1 cellular context compared by ENCODE assay signal in genomic region chr11:102577182-102577581, GRCh38.
TF ChIP-seq lines count a peak whose summit lies in the region.

No MANE protein-coding gene starts in this region.

TF ChIP-seq in HCT116, 20 proteins besides CTCF, POLR2A, EP300 and RAD21 (continued from another document):
- TF ChIP-seq ZBTB33 (IDR thresholded peaks at IDR 0.05; ENCODE audit: extremely low read depth, insufficient replicate concordance, low read length): no peak
- no peak for TF ChIP-seq ZFX (IDR thresholded peaks at IDR 0.05)
- no peak for TF ChIP-seq JUND (IDR thresholded peaks at IDR 0.05)
- TF ChIP-seq MAX (IDR thresholded peaks at IDR 0.05): no peak
- TF ChIP-seq FOSL1 (IDR thresholded peaks at IDR 0.05; ENCODE audit: low read depth): no peak
- no peak for TF ChIP-seq TCF7L2 (IDR thresholded peaks at IDR 0.05; ENCODE audit: borderline replicate concordance, extremely low read depth, insufficient read depth, insufficient read length)
